Comparison of ENCODE assay signal across 30 cellular contexts in genomic region chr12:109334887-109335286, GRCh38. TPM values are rescaled to one million over a fixed set of nuclear protein-coding genes. Genes with fewer than 3 reads are reported as not detected.
"Had no signal": no experiment of that assay in that cellular context is flagged by ENCODE, and none has a peak within 500 bp of the region (broad histone marks: within the 10 kb centered on the region; RNA-seq: fewer than 3 reads in every experiment).

No MANE protein-coding gene starts in this region.

- DNase-seq: stimulated activated CD4-positive, alpha-beta T cell treated with anti-CD3 and anti-CD28 coated beads, Interleukin-2, amount 100 ng/mL, for 48 hours; stimulated activated CD4-positive, alpha-beta T cell treated with anti-CD3 and anti-CD28 coated beads, Interleukin-4, amount 100 ng/mL, for 1 hour; stimulated activated CD4-positive, alpha-beta T cell treated with anti-CD3 and anti-CD28 coated beads, Interleukin-4, amount 100 ng/mL, for 24 hours; stimulated activated CD4-positive, alpha-beta T cell treated with anti-CD3 and anti-CD28 coated beads, Interleukin-4, amount 100 ng/mL, for 4 hours; stimulated activated CD8-positive, alpha-beta memory T cell treated with anti-CD3 and anti-CD28 coated beads, Interleukin-4, amount 100 ng/mL, for 48 hours; stimulated activated naive B cell treated with anti-CD40 and anti-IgM and Interleukin-4, amounts not matched to agents 10 μg/mL and 1 μg/mL and 100 μg/mL, for 72 hours; stimulated activated naive CD4-positive, alpha-beta T cell; stimulated activated naive CD4-positive, alpha-beta T cell treated with Interleukin-2 at 50 U/mL for 16 hours; stimulated activated naive CD8-positive, alpha-beta T cell treated with anti-CD3 and anti-CD28 coated beads, Interleukin-15, amount 100 ng/mL, for 72 hours; stimulated activated naive CD8-positive, alpha-beta T cell treated with anti-CD3 and anti-CD28 coated beads, Interleukin-15, Interleukin-2, amounts not matched to agents 100 U/mL and 50 U/mL, for 24 hours; stomach; substantia nigra; testis; thyroid gland; tibial artery; transverse colon; trophoblast cell; upper lobe of left lung; upper lobe of right lung; uterus had no signal

- H3K36me3 ChIP-seq: stomach, suprapubic skin, thoracic aorta, thyroid gland, tibial artery, tibial nerve, transverse colon, upper lobe of left lung, upper lobe of right lung, uterus, vagina had no signal

- H3K4me3 ChIP-seq: stomach, suprapubic skin, testis, thoracic aorta, thyroid gland, tibial artery, tibial nerve, transverse colon, upper lobe of left lung, upper lobe of right lung, uterus, vagina had no signal

- H3K27ac ChIP-seq: stomach, suprapubic skin, testis, thoracic aorta, thyroid gland, tibial artery, tibial nerve, transverse colon, upper lobe of left lung, upper lobe of right lung, uterus, vagina had no signal

- H3K4me1 ChIP-seq: suprapubic skin, thyroid gland, tibial artery, tibial nerve, upper lobe of left lung, upper lobe of right lung, vagina had no signal

- H3K27me3 ChIP-seq: suprapubic skin, testis, thyroid gland, tibial nerve, transverse colon, upper lobe of left lung, upper lobe of right lung, uterus, vagina had no signal

- H3K9me3 ChIP-seq: stomach, suprapubic skin, testis, thoracic aorta, thyroid gland, tibial artery, tibial nerve, transverse colon, upper lobe of left lung, upper lobe of right lung, uterus, vagina had no signal

- ATAC-seq: stimulated activated effector memory CD8-positive, alpha-beta T cell treated with anti-CD3 and anti-CD28 coated beads, Interleukin-12 subunit alpha, Interleukin-12 subunit beta, amount 100 ng/mL, for 72 hours; stimulated activated memory B cell treated with anti-CD40 and anti-IgM and Interleukin-4, amounts not matched to agents 10 μg/mL and 1 μg/mL and 100 μg/mL, for 72 hours; stimulated activated naive B cell treated with anti-CD40 and anti-IgM and Interleukin-4, amounts not matched to agents 10 μg/mL and 1 μg/mL and 100 μg/mL, for 72 hours; stimulated activated naive CD8-positive, alpha-beta T cell treated with anti-CD3 and anti-CD28 coated beads, Interleukin-15, amount 100 ng/mL, for 72 hours; stimulated activated naive CD8-positive, alpha-beta T cell treated with anti-CD3 and anti-CD28 coated beads, Interleukin-15, Interleukin-2, amounts not matched to agents 100 U/mL and 50 U/mL, for 24 hours; upper lobe of right lung had no signal

- FAIRE-seq: urothelium cell line had no signal

RNA-seq across cellular contexts. Expression of gene MYO1H, which starts 12.8 kb away (rescaled TPM):
- total RNA-seq: stomach, thoracic aorta, transverse colon, ureter, urinary bladder, uterus, vagina had no signal
- polyA plus RNA-seq: urinary bladder had no signal

RNA-seq across cellular contexts. Expression of gene FOXN4, which starts 25.8 kb away (rescaled TPM):
- total RNA-seq: stomach, subcutaneous adipose tissue, suprapubic skin, thoracic aorta, thyroid gland, tibial nerve, transverse colon, upper lobe of right lung, ureter, urinary bladder, uterus, vagina had no signal
- polyA plus RNA-seq: stomach, urinary bladder had no signal
